In genomic region chr9:70044450-70045307, GRCh38 we compare ENCODE assay signal across 9 cellular contexts. TPM values are rescaled to one million over a fixed set of nuclear protein-coding genes. Genes with fewer than 3 reads are reported as not detected.
DNase-seq lines count a peak whose midpoint lies in the region; ATAC-seq and TF ChIP-seq lines count a peak whose summit lies in the region.
"Had no signal": no experiment of that assay in that cellular context is flagged by ENCODE, and none has a peak within 500 bp of the region (broad histone marks: within the 10 kb centered on the region; RNA-seq: fewer than 3 reads in every experiment).

No MANE protein-coding gene starts in this region.

- TF ChIP-seq POLR2A in GM18505 (IDR thresholded peaks at IDR 0.05; ENCODE audit: borderline replicate concordance, extremely low read depth, insufficient read depth, insufficient read length): no peak

- TF ChIP-seq CTCF in cardiac fibroblast (IDR thresholded peaks at IDR 0.05; ENCODE audit: low read depth, low read length): no peak

- no peaks in the 10 kb centered on the region for H3K36me3 ChIP-seq in thymus (ENCODE audit: control insufficient read depth, insufficient read depth)

- H3K4me3 ChIP-seq in cardiac fibroblast (replicated peaks in 1 of 2; ENCODE audit: low read depth in 2 of 2, low read length in 2 of 2): peak overlapping the region; percentile 47 to 56
- peak overlapping the region; percentile 6 for H3K4me3 ChIP-seq in thymus (ENCODE audit: low read length)

- H3K9me3 ChIP-seq in thymus (ENCODE audit: control insufficient read depth): no peaks in the 10 kb centered on the region

- ATAC-seq in left lobe of liver (peak; percentile 76), GM21723 (IDR thresholded peaks at IDR 0.05; ENCODE audit: unreplicated experiment) (no peak), HG02571 (IDR thresholded peaks at IDR 0.05; ENCODE audit: unreplicated experiment) (no peak), GM18505 (IDR thresholded peaks at IDR 0.05; ENCODE audit: unreplicated experiment) (no peak)

- 29% methylated on average over 29 of the region's 29 CpGs for WGBS in thymus

- H3K27ac ChIP-seq in thymus (ENCODE audit: low read depth): peak overlapping the region; percentile 18

- no peaks in the 10 kb centered on the region for H3K4me1 ChIP-seq in thymus (ENCODE audit: control insufficient read depth, insufficient read depth, low read length)

- DNase-seq in DMS79 treated with DMSO at 0.1 percent for 48 hours (lab: John Stamatoyannopoulos, UW) (peak; percentile 10), DMS79 (lab: John Stamatoyannopoulos, UW) (no peak), cardiac fibroblast (ENCODE audit: low read depth in 2 of 2) (peak; percentile 50 to 57), left lobe of liver (ENCODE audit: low spot score) (no peak)

- H3K27me3 ChIP-seq in thymus (ENCODE audit: control insufficient read depth, insufficient read depth): peaks cover 17% of the 10 kb centered on the region

RNA-seq across cellular contexts. Expression of gene MAMDC2, which starts 1.0 kb away (rescaled TPM):
- 0.48 TPM for total RNA-seq in left lobe of liver
- 1.2 TPM for polyA plus RNA-seq in thymus
- total RNA-seq: RPMI7951 had no signal

Comparison
In these comparisons a context has a peak if more than half of its experiments do, and no peak if none do; other contexts are left out.
1. DNase-seq: peak in DMS79 treated with DMSO at 0.1 percent for 48 hours (single experiment) and cardiac fibroblast (2 of 2); none in DMS79 (single experiment) and left lobe of liver (single experiment).